ENCODE assay signal across 33 cellular contexts in genomic region chr14:104470588-104470987, GRCh38.
"Had no signal": no experiment of that assay in that cellular context is flagged by ENCODE, and none has a peak within 500 bp of the region (broad histone marks: within the 10 kb centered on the region; RNA-seq: fewer than 3 reads in every experiment).

No MANE protein-coding gene starts in this region.

- H3K27me3 ChIP-seq: ascending aorta, colonic mucosa had no signal

- H3K36me3 Mint-ChIP-seq: activated naive CD4-positive, alpha-beta T cell treated with anti-CD3 and anti-CD28 coated beads, Interleukin-2, amount 10 ng/mL, durations not matched to agents 7 days and 5 days; activated naive CD4-positive, alpha-beta T cell treated with anti-CD3 and anti-CD28 coated beads, Interleukin-2, amount 50 U/mL, for 72 hours; activated naive CD8-positive, alpha-beta T cell treated with anti-CD3 and anti-CD28 coated beads, Interleukin-2, amount 10 ng/mL, durations not matched to agents 7 days and 5 days; brain had no signal

- H3K27ac ChIP-seq: ascending aorta, breast epithelium, cardiac muscle cell, colonic mucosa, esophagus squamous epithelium, gastroesophageal sphincter, WERI-Rb-1 had no signal

- H3K9me3 Mint-ChIP-seq: activated B cell treated with CpG ODN at 0.5 μM for 24 hours; activated CD4-positive, alpha-beta memory T cell treated with anti-CD3 and anti-CD28 coated beads, Interleukin-2, amount 10 ng/mL, durations not matched to agents 7 days and 5 days; activated CD4-positive, alpha-beta T cell treated with anti-CD3 and anti-CD28 coated beads, Interleukin-2, amount 10 ng/mL, durations not matched to agents 7 days and 5 days; activated naive CD4-positive, alpha-beta T cell treated with anti-CD3 and anti-CD28 coated beads, Interleukin-2, amount 10 ng/mL, durations not matched to agents 7 days and 5 days; activated naive CD4-positive, alpha-beta T cell treated with anti-CD3 and anti-CD28 coated beads, Interleukin-2, amount 50 U/mL, for 72 hours; activated naive CD8-positive, alpha-beta T cell treated with anti-CD3 and anti-CD28 coated beads, Interleukin-2, amount 10 ng/mL, durations not matched to agents 7 days and 5 days; activated T-cell treated with anti-CD3 and anti-CD28 coated beads, Interleukin-2, amount 50 U/mL, for 24 hours; activated T-cell treated with anti-CD3 and anti-CD28 coated beads, Interleukin-2, amount 50 U/mL, for 72 hours; T-helper 2 cell treated with Interferon-gamma antibody and Interleukin-4, amounts not matched to agents 5 μg/mL and 100 μg/mL, for 36 hours had no signal

- DNase-seq: activated B cell treated with CpG ODN at 0.5 μM for 24 hours; activated CD4-positive, alpha-beta memory T cell treated with anti-CD3 and anti-CD28 coated beads, Interleukin-2, amount 10 ng/mL, durations not matched to agents 7 days and 5 days; activated CD4-positive, alpha-beta T cell treated with anti-CD3 and anti-CD28 coated beads for 36 hours; activated CD4-positive, alpha-beta T cell treated with anti-CD3 and anti-CD28 coated beads, Interleukin-2, amount 10 ng/mL, durations not matched to agents 7 days and 5 days; activated CD4-positive, alpha-beta T cell treated with anti-CD3 and anti-CD28 coated beads, Interleukin-2, amount 50 U/mL, for 4 hours; activated CD4-positive, CD25-positive, alpha-beta regulatory T cell treated with anti-CD3 and anti-CD28 coated beads, Interleukin-2, amount 50 U/mL, for 72 hours; activated CD8-positive, alpha-beta memory T cell treated with anti-CD3 and anti-CD28 coated beads, Interleukin-2, amount 50 U/mL, for 48 hours; activated gamma-delta T cell; activated naive CD4-positive, alpha-beta T cell; activated naive CD4-positive, alpha-beta T cell treated with anti-CD3 and anti-CD28 coated beads, Interleukin-2, amount 10 ng/mL, durations not matched to agents 7 days and 5 days; activated naive CD8-positive, alpha-beta T cell treated with anti-CD3 and anti-CD28 coated beads, Interleukin-2, amount 10 ng/mL, durations not matched to agents 7 days and 5 days; activated T-cell treated with anti-CD3 and anti-CD28 coated beads for 4 hours; activated T-cell treated with anti-CD3 and anti-CD28 coated beads, Interleukin-2, amount 50 U/mL, for 24 hours; activated T-cell treated with anti-CD3 and anti-CD28 coated beads, Interleukin-2, amount 50 U/mL, for 72 hours; central memory CD4-positive, alpha-beta T cell; cerebellar nuclear complex; colonic mucosa; effector CD8-positive, alpha-beta T cell; erythroblast; esophagus squamous epithelium; foreskin melanocyte; SW 1271; T-helper 1 cell; T-helper 17 cell; T1000; WERI-Rb-1 had no signal

- H3K4me3 ChIP-seq: ascending aorta, breast epithelium, cardiac muscle cell, colonic mucosa, esophagus squamous epithelium, gastroesophageal sphincter had no signal

- H3K27me3 Mint-ChIP-seq: activated CD4-positive, alpha-beta T cell treated with anti-CD3 and anti-CD28 coated beads, Interleukin-2, amount 10 ng/mL, durations not matched to agents 7 days and 5 days; activated T-cell treated with anti-CD3 and anti-CD28 coated beads, Interleukin-2, amount 50 U/mL, for 24 hours had no signal

- H3K9me3 ChIP-seq: ascending aorta, breast epithelium, colonic mucosa, esophagus squamous epithelium, gastroesophageal sphincter had no signal

- H3K4me1 ChIP-seq: ascending aorta, breast epithelium, colonic mucosa, esophagus squamous epithelium, gastroesophageal sphincter had no signal

- ATAC-seq: activated CD4-positive, alpha-beta T cell treated with anti-CD3 and anti-CD28 coated beads for 36 hours; activated naive CD4-positive, alpha-beta T cell treated with anti-CD3 and anti-CD28 coated beads, Interleukin-2, amount 50 U/mL, for 72 hours; activated T-cell treated with anti-CD3 and anti-CD28 coated beads, Interleukin-2, amount 50 U/mL, for 72 hours; gastroesophageal sphincter; T-helper 17 cell had no signal

- H3K4me3 Mint-ChIP-seq: activated B cell treated with CpG ODN at 0.5 μM for 24 hours; activated CD4-positive, alpha-beta memory T cell treated with anti-CD3 and anti-CD28 coated beads, Interleukin-2, amount 10 ng/mL, durations not matched to agents 7 days and 5 days; activated CD4-positive, alpha-beta T cell treated with anti-CD3 and anti-CD28 coated beads for 36 hours; activated CD4-positive, alpha-beta T cell treated with anti-CD3 and anti-CD28 coated beads, Interleukin-2, amount 10 ng/mL, durations not matched to agents 7 days and 5 days; activated naive CD4-positive, alpha-beta T cell treated with anti-CD3 and anti-CD28 coated beads, Interleukin-2, amount 10 ng/mL, durations not matched to agents 7 days and 5 days; activated naive CD8-positive, alpha-beta T cell treated with anti-CD3 and anti-CD28 coated beads, Interleukin-2, amount 10 ng/mL, durations not matched to agents 7 days and 5 days; activated T-cell treated with anti-CD3 and anti-CD28 coated beads, Interleukin-2, amount 50 U/mL, for 24 hours; activated T-cell treated with anti-CD3 and anti-CD28 coated beads, Interleukin-2, amount 50 U/mL, for 72 hours; brain; T-helper 17 cell; T-helper 2 cell treated with Interferon-gamma antibody and Interleukin-4, amounts not matched to agents 5 μg/mL and 100 μg/mL, for 36 hours had no signal

- H3K27ac Mint-ChIP-seq: activated B cell treated with CpG ODN at 0.5 μM for 24 hours; activated CD4-positive, alpha-beta memory T cell treated with anti-CD3 and anti-CD28 coated beads, Interleukin-2, amount 10 ng/mL, durations not matched to agents 7 days and 5 days; activated CD4-positive, alpha-beta T cell treated with anti-CD3 and anti-CD28 coated beads for 36 hours; activated CD4-positive, alpha-beta T cell treated with anti-CD3 and anti-CD28 coated beads, Interleukin-2, amount 10 ng/mL, durations not matched to agents 7 days and 5 days; activated naive CD4-positive, alpha-beta T cell treated with anti-CD3 and anti-CD28 coated beads, Interleukin-2, amount 10 ng/mL, durations not matched to agents 7 days and 5 days; activated naive CD4-positive, alpha-beta T cell treated with anti-CD3 and anti-CD28 coated beads, Interleukin-2, amount 50 U/mL, for 72 hours; activated naive CD8-positive, alpha-beta T cell treated with anti-CD3 and anti-CD28 coated beads, Interleukin-2, amount 10 ng/mL, durations not matched to agents 7 days and 5 days; activated T-cell treated with anti-CD3 and anti-CD28 coated beads, Interleukin-2, amount 50 U/mL, for 24 hours; activated T-cell treated with anti-CD3 and anti-CD28 coated beads, Interleukin-2, amount 50 U/mL, for 72 hours; brain; T-helper 17 cell; T-helper 2 cell treated with Interferon-gamma antibody and Interleukin-4, amounts not matched to agents 5 μg/mL and 100 μg/mL, for 36 hours had no signal

- H3K36me3 ChIP-seq: ascending aorta, breast epithelium, cardiac muscle cell, colonic mucosa, esophagus squamous epithelium, gastroesophageal sphincter, WERI-Rb-1 had no signal

- H3K4me1 Mint-ChIP-seq: activated B cell treated with CpG ODN at 0.5 μM for 24 hours; activated CD4-positive, alpha-beta memory T cell treated with anti-CD3 and anti-CD28 coated beads, Interleukin-2, amount 10 ng/mL, durations not matched to agents 7 days and 5 days; activated CD4-positive, alpha-beta T cell treated with anti-CD3 and anti-CD28 coated beads for 36 hours; activated CD4-positive, alpha-beta T cell treated with anti-CD3 and anti-CD28 coated beads, Interleukin-2, amount 10 ng/mL, durations not matched to agents 7 days and 5 days; activated naive CD4-positive, alpha-beta T cell treated with anti-CD3 and anti-CD28 coated beads, Interleukin-2, amount 10 ng/mL, durations not matched to agents 7 days and 5 days; activated naive CD8-positive, alpha-beta T cell treated with anti-CD3 and anti-CD28 coated beads, Interleukin-2, amount 10 ng/mL, durations not matched to agents 7 days and 5 days; T-helper 17 cell had no signal
